ENCODE assay signal across 25 cellular contexts in genomic region chr17:28097254-28097653, GRCh38. TPM values are rescaled to one million over a fixed set of nuclear protein-coding genes. Genes with fewer than 3 reads are reported as not detected.
DNase-seq lines count a peak whose midpoint lies in the region; ATAC-seq, FAIRE-seq and TF ChIP-seq lines count a peak whose summit lies in the region.
"Had no signal": no experiment of that assay in that cellular context is flagged by ENCODE, and none has a peak within 500 bp of the region (broad histone marks: within the 10 kb centered on the region; RNA-seq: fewer than 3 reads in every experiment).

No MANE protein-coding gene starts in this region.

- TF ChIP-seq POLR2A in A549 (IDR thresholded peaks at IDR 0.05; ENCODE audit: low read length) = no peak

- no peaks in the 10 kb centered on the region for H3K9me3 Mint-ChIP-seq in IgD-negative memory B cell
- H3K9me3 Mint-ChIP-seq: CD8-positive, alpha-beta T cell; HFFc6 had no signal

- no peak overlapping the region for H3K27ac ChIP-seq in A549
- H3K27ac ChIP-seq in kidney (ENCODE audit: low read depth in 2 of 2, low read length in 2 of 2) = no peak overlapping the region
- H3K27ac ChIP-seq in PC-3 (ENCODE audit: low read length) = no peak overlapping the region
- H3K27ac ChIP-seq: KMS-11, Peyer's patch had no signal

- H3K9ac ChIP-seq in kidney (ENCODE audit: low read length in 2 of 2) (no peak overlapping the region), PC-3 (ENCODE audit: low read length) (no peak overlapping the region)
- H3K9ac ChIP-seq: KMS-11, SK-N-SH had no signal

- H3K4me3 Mint-ChIP-seq in IgD-negative memory B cell = peak overlapping the region in 2 of 4 donors; percentile 75 to 84
- H3K4me3 Mint-ChIP-seq: CD8-positive, alpha-beta T cell; HFFc6 had no signal

- no peaks in the 10 kb centered on the region for H3F3A ChIP-seq in PC-3 (ENCODE audit: low read length, unreplicated experiment)

- H3K79me2 ChIP-seq in PC-3 (ENCODE audit: low read length) = peaks cover 34% of the 10 kb centered on the region

- CTCF ChIA-PET in A549 (lab: Yijun Ruan, JAX) = no interaction called here
- CTCF ChIA-PET in PC-3 (lab: Charles Lee) = no interaction called here

- H3K4me1 Mint-ChIP-seq in IgD-negative memory B cell = peaks cover 48 to 56% (median 49%) of the 10 kb centered on the region in 3 donors

- TF ChIP-seq CTCF in A549 (IDR thresholded peaks at IDR 0.05) = no peak
- TF ChIP-seq CTCF in kidney (IDR thresholded peaks at IDR 0.05; ENCODE audit: borderline replicate concordance, extremely low read depth, insufficient read depth) = no peak
- no peak for TF ChIP-seq CTCF in PC-3 (conservative IDR thresholded peaks at IDR 0.05; ENCODE audit: low read depth, low read length)

- intact Hi-C loops in kidney (cut with DNase I) (no loop called here), PC-3 (cut with micrococcal nuclease) (no loop called here)

- no peaks in the 10 kb centered on the region for H3K27me3 ChIP-seq in PC-3 (ENCODE audit: low read length)
- H3K27me3 ChIP-seq: Peyer's patch had no signal

- ATAC-seq in A549 = no peak
- ATAC-seq in GM18520 (IDR thresholded peaks at IDR 0.05; ENCODE audit: unreplicated experiment) = no peak
- no peak for ATAC-seq in PC-3
- ATAC-seq: CD8-positive, alpha-beta T cell had no signal

- FAIRE-seq in A549 (lab: Jason Lieb, UNC) (no peak), TTC549 (lab: Jason Lieb, UNC) (peak; percentile 7), kidney (lab: Jason Lieb, UNC) (peak; percentile 23)

- no peak overlapping the region for H3K4me3 ChIP-seq in A549
- no peak overlapping the region for H3K4me3 ChIP-seq in kidney (ENCODE audit: low read length in 2 of 2)
- no peak overlapping the region for H3K4me3 ChIP-seq in PC-3 (ENCODE audit: low read length)
- H3K4me3 ChIP-seq: HAP-1, Peyer's patch had no signal

- TF ChIP-seq EP300 in A549 (IDR thresholded peaks at IDR 0.05) = no peak

- H3K9me3 ChIP-seq in A549 (no peaks in the 10 kb centered on the region), kidney (ENCODE audit: control insufficient read depth in 1 of 2, low read length in 2 of 2) (no peaks in the 10 kb centered on the region), PC-3 (ENCODE audit: low read length) (no peaks in the 10 kb centered on the region)
- H3K9me3 ChIP-seq: Caco-2, HAP-1, Peyer's patch had no signal

- H3K36me3 ChIP-seq in kidney (ENCODE audit: control insufficient read depth in 1 of 2, insufficient read depth in 2 of 2, low read length in 2 of 2) (no peaks in the 10 kb centered on the region), PC-3 (ENCODE audit: low read depth, low read length) (no peaks in the 10 kb centered on the region)
- H3K36me3 ChIP-seq: HAP-1, Peyer's patch had no signal

- H3K27me3 Mint-ChIP-seq in IgD-negative memory B cell = no peaks in the 10 kb centered on the region

- H3K4me1 ChIP-seq in A549 = peaks cover 14% of the 10 kb centered on the region; the same call in 2 of the 3 replicates
- peaks cover 3 to 11% of the 10 kb centered on the region in 2 donors for H3K4me1 ChIP-seq in kidney (ENCODE audit: control insufficient read depth in 1 of 2, insufficient read depth in 1 of 2, low read depth in 1 of 2, low read length in 2 of 2)
- H3K4me1 ChIP-seq in PC-3 (ENCODE audit: insufficient read depth, low read length) = peaks cover 6% of the 10 kb centered on the region; the same call in 1 of the 2 replicates

- 0 out of 2 replicates have a peak, but pooled peaks cover 4% of the 10 kb centered on the region for H4K20me1 ChIP-seq in PC-3 (ENCODE audit: low read length)

- no TSS peak for BruUV-seq in PC-3 (replicated peaks; lab: Mats Ljungman, UMichigan)

- H3K4me2 ChIP-seq in A549 (no peak overlapping the region), PC-3 (ENCODE audit: low read length) (no peak overlapping the region)
- H3K4me2 ChIP-seq: KMS-11, SK-N-SH had no signal

- DNase-seq in A549 (ENCODE audit: low read depth in 1 of 2, low spot score in 1 of 2) (no peak), kidney (no peak), PC-3 (no peak)
- DNase-seq in activated CD4-positive, alpha-beta T cell treated with anti-CD3 and anti-CD28 coated beads, Interleukin-2, amount 50 U/mL, for 1 hour = no peak
- DNase-seq: 8988T; C1 segment of cervical spinal cord; Caco-2; CD8-positive, alpha-beta T cell; DMS79; HFFc6; NCI-H1048; NCI-H1417; NCI-H1694; NCI-H2081; NCI-H2227 treated with DMSO at 0.1 percent for 48 hours; NCI-H510A; NCI-H69; Peyer's patch; SIG-M5; SK-N-SH had no signal

- TF ChIP-seq RAD21 in A549 (conservative IDR thresholded peaks at IDR 0.05 in 1 of 2, IDR thresholded peaks at IDR 0.05 in 1 of 2) = no peak

- no peaks in the 10 kb centered on the region for H3K9me2 ChIP-seq in PC-3 (replicated peaks; ENCODE audit: low read length)
- H3K9me2 ChIP-seq: SK-N-SH had no signal

- WGBS in A549 (ENCODE audit: missing lambda C conversion rate) = 61% methylated on average over 1 of the region's 1 CpG

- peaks cover 12% of the 10 kb centered on the region for H3K36me3 Mint-ChIP-seq in IgD-negative memory B cell

- H2AFZ ChIP-seq in PC-3 (ENCODE audit: low read length) = no peak overlapping the region

- POLR2A ChIA-PET in A549 (lab: Yijun Ruan, JAX) = no interaction called here
- POLR2A ChIA-PET in PC-3 (lab: Charles Lee; ENCODE audit: unreplicated experiment) = no interaction called here

- H3K27ac Mint-ChIP-seq in IgD-negative memory B cell = peak overlapping the region; percentile 24 to 86 (median 79)
- H3K27ac Mint-ChIP-seq: CD8-positive, alpha-beta T cell; HFFc6 had no signal

TF ChIP-seq in A549, 52 proteins besides CTCF, POLR2A, EP300 and RAD21:
- no peak for TF ChIP-seq FOSB (CRISPR knock-in tag; IDR thresholded peaks at IDR 0.05)
- TF ChIP-seq MAFK (IDR thresholded peaks at IDR 0.05; ENCODE audit: partially characterized antibody) = peak; percentile 49

RNA-seq across cellular contexts. Expression of gene NLK, which starts 54.8 kb away (rescaled TPM):
- polyA plus RNA-seq in A549 (2011; rRNA removed) = 26.5 and 45.3 TPM in 2 replicates
- 7.2 and 10.6 TPM in 2 replicates for polyA plus RNA-seq in A549 (2012; cell fraction: cytosol; rRNA removed)
- polyA plus RNA-seq in A549 (2012; cell fraction: nucleus; rRNA removed) = 8.8 and 9.6 TPM in 2 replicates
- polyA plus RNA-seq in A549 (2017; fragmentation: RNase III; extraction: RNeasy Plus Mini Kit Qiagen cat#74134 plus additional on column Dnase treatment) = 10.8 to 11.9 TPM (median 11.8 TPM) in 3 replicates
- polyA minus RNA-seq in A549 (2011; rRNA and poly(A)+ RNA removed) = 44.9 and 46.3 TPM in 2 replicates
- polyA plus RNA-seq in IgD-negative memory B cell = 3.4 TPM
- total RNA-seq in kidney = 31.3 TPM
- 20.2 TPM for polyA plus RNA-seq in kidney (ENCODE audit: insufficient read depth, low read depth, low replicate concordance)
- 14.9 and 16.3 TPM in 2 replicates for total RNA-seq in PC-3 (2014; rRNA removed)
